Comparison of ENCODE assay signal across 1 cellular context in genomic region chr7:562394-562675, GRCh38.
TF ChIP-seq lines count a peak whose summit lies in the region.

No MANE protein-coding gene starts in this region.

TF ChIP-seq in HEK293, 187 proteins besides CTCF, POLR2A, EP300 and RAD21:
- TF ChIP-seq ZSCAN18 (tag by site-specific recombination; IDR thresholded peaks at IDR 0.05) (no peak), ZIC2 (tag by site-specific recombination; IDR thresholded peaks at IDR 0.05) (peak; percentile 58), ZNF184 (tag by site-specific recombination; IDR thresholded peaks at IDR 0.05) (no peak), ZNF155 (tag by site-specific recombination; IDR thresholded peaks at IDR 0.05) (no peak), ZNF239 (tag by site-specific recombination; IDR thresholded peaks at IDR 0.05) (no peak), ZBTB21 (tag by site-specific recombination; IDR thresholded peaks at IDR 0.05) (no peak), GLIS1 (tag by site-specific recombination; IDR thresholded peaks at IDR 0.05) (peak; percentile 74), ZNF843 (tag by site-specific recombination; IDR thresholded peaks at IDR 0.05) (no peak), PBX3 (CRISPR knock-in tag; IDR thresholded peaks at IDR 0.05) (no peak), ZNF2 (tag by site-specific recombination; IDR thresholded peaks at IDR 0.05) (no peak)
